8 cellular contexts compared by ENCODE assay signal in the genomic region with DNA sequence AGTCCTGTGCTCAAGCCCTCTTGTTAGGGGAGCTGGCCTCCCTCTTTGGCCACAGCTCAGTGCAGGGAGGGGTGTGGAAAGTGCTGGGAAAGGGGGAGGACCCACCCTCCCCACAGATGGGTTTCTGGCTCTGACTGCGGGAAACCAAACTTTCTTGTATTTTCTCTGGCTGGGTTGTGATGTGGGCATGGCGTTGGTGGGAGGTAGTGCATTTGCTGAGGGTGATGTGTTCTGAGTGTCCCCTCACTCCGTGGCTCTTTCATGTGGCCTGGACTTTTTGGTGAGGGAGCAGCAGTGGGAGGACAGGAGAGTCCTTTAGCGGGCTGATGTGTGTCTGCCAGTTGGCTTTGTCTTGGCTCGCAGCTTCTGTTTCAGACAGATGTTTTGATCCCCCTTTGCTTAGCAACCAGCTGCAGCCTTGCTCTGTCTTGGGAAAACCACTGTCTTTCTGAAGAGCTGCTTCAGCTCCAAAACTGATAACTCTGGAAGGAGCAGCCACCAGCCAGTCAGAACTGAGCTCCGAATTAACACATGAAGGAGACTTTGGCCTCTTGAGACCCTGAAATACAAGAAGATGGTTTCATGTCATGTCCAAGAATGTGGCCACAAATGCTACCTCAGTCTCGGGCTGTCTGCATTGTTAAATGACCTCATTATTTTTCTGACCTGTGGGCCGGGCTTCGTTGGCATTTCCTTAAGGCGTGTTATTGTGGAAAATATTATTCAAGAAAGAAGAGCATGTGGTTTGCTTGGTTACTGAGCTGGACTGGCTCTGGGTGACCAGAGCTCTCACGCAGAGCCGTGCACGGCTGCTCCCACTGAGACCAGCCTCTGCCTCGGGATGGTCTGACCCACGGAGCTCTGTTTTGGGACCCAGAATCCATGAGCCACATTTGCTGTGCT. TPM values are rescaled to one million over a fixed set of nuclear protein-coding genes. Genes with fewer than 3 reads are reported as not detected.
DNase-seq lines count a peak whose midpoint lies in the region; ATAC-seq and TF ChIP-seq lines count a peak whose summit lies in the region.

No MANE protein-coding gene starts in this region.

- peak overlapping the region; percentile 30 for H2BK15ac ChIP-seq in mesenchymal stem cell (ENCODE audit: low read depth, poor library complexity, severe bottlenecking)

- H2BK120ac ChIP-seq in mesenchymal stem cell (ENCODE audit: low read depth, low read length) = peak overlapping the region; percentile 3

- DNase-seq in AG10803 (ENCODE audit: low read depth) (peak; percentile 95), M059J (ENCODE audit: low read depth) (peak; percentile 99), mesenchymal stem cell (peak; percentile 94), thoracic aorta (ENCODE audit: low spot score) (no peak), UCSD-AML1 (lab: John Stamatoyannopoulos, UW; ENCODE audit: unreplicated experiment) (no peak), NCI-H526 treated with DMSO at 0.1 percent for 48 hours (lab: John Stamatoyannopoulos, UW) (no peak)
- no peak for DNase-seq in effector CD8-positive, alpha-beta T cell (lab: John Stamatoyannopoulos, UW)

- peak overlapping the region; percentile 19 for H3K4me2 ChIP-seq in mesenchymal stem cell (ENCODE audit: low read length, poor library complexity, severe bottlenecking)

- H3K79me1 ChIP-seq in mesenchymal stem cell (replicated peaks; ENCODE audit: low read length, poor library complexity, severe bottlenecking) = peaks cover 7% of the 10 kb centered on the region

- H3K27ac ChIP-seq in cingulate gyrus (ENCODE audit: low read depth, low read length) = peak overlapping the region; percentile 94
- H3K27ac ChIP-seq in mesenchymal stem cell (ENCODE audit: low read length, poor library complexity, severe bottlenecking) = peak overlapping the region; percentile 78
- peak overlapping the region; percentile 86 to 93 for H3K27ac ChIP-seq in thoracic aorta

- H3K14ac ChIP-seq in mesenchymal stem cell (ENCODE audit: low read length in 2 of 2) = no peak overlapping the region

- peak overlapping the region; percentile 45 for H4K8ac ChIP-seq in mesenchymal stem cell (ENCODE audit: low read length)

- ATAC-seq in thoracic aorta (ENCODE audit: insufficient number of reproducible peaks, low FRiP score, low read depth) = peak; percentile 79

- H3K36me3 ChIP-seq in mesenchymal stem cell (ENCODE audit: control insufficient read depth in 1 of 2, insufficient read depth in 2 of 2, low read depth in 1 of 2, low read length in 2 of 2) (peaks cover 22 to 43% of the 10 kb centered on the region in 2 experiments), thoracic aorta (no peaks in the 10 kb centered on the region)

- peak overlapping the region; percentile 9 to 22 for H3K4ac ChIP-seq in mesenchymal stem cell (ENCODE audit: low read depth in 1 of 2, low read length in 2 of 2)

- TF ChIP-seq CTCF in AG10803 (conservative IDR thresholded peaks at IDR 0.05; ENCODE audit: low read length) = no peak
- peak; percentile 12 for TF ChIP-seq CTCF in thoracic aorta (IDR thresholded peaks at IDR 0.05)

- no peak overlapping the region for H2AFZ ChIP-seq in mesenchymal stem cell (ENCODE audit: low read depth, low read length)

- H4K91ac ChIP-seq in mesenchymal stem cell (ENCODE audit: low read length) = peak overlapping the region; percentile 46

- no peaks in the 10 kb centered on the region for H3K27me3 ChIP-seq in mesenchymal stem cell (ENCODE audit: control insufficient read depth in 1 of 2, insufficient read depth in 1 of 2, low read length in 2 of 2)
- no peaks in the 10 kb centered on the region for H3K27me3 ChIP-seq in thoracic aorta (replicated peaks; ENCODE audit: insufficient read depth)

- H3K4me3 ChIP-seq in AG10803 (ENCODE audit: low read length) = peak overlapping the region; percentile 31
- peak overlapping the region in 1 of 2 experiments; percentile 28 for H3K4me3 ChIP-seq in mesenchymal stem cell (ENCODE audit: insufficient read depth in 1 of 2, low read depth in 1 of 2, low read length in 2 of 2)
- H3K4me3 ChIP-seq in thoracic aorta = peak overlapping the region; percentile 36

- no peak overlapping the region for H2BK5ac ChIP-seq in mesenchymal stem cell (ENCODE audit: low read depth, low read length, poor library complexity, severe bottlenecking)

- peak overlapping the region; percentile 16 to 75 for H2BK12ac ChIP-seq in mesenchymal stem cell (ENCODE audit: low read length in 2 of 2)

- H3K18ac ChIP-seq in mesenchymal stem cell (ENCODE audit: low read depth in 1 of 2, low read length in 2 of 2) = peak overlapping the region; percentile 38 to 54

- no peak overlapping the region for H3K23ac ChIP-seq in mesenchymal stem cell (ENCODE audit: low read length in 2 of 2)

- H2AK5ac ChIP-seq in mesenchymal stem cell (ENCODE audit: low read length, severe bottlenecking) = peak overlapping the region; percentile 63

- H3K9ac ChIP-seq in mesenchymal stem cell (ENCODE audit: low read length) = peak overlapping the region; percentile 84

- H3K9me3 ChIP-seq in mesenchymal stem cell (ENCODE audit: control insufficient read depth, low read length) (no peaks in the 10 kb centered on the region), thoracic aorta (no peaks in the 10 kb centered on the region)

- WGBS in mesenchymal stem cell = 70% methylated on average over 15 of the region's 15 CpGs

- peaks cover 36% of the 10 kb centered on the region for H3K4me1 ChIP-seq in mesenchymal stem cell (ENCODE audit: control insufficient read depth, insufficient read depth, low read depth, low read length)
- peaks cover 28 to 79% of the 10 kb centered on the region in 2 donors for H3K4me1 ChIP-seq in thoracic aorta (ENCODE audit: control insufficient read depth in 1 of 2, low read depth in 2 of 2)

RNA-seq across cellular contexts. Expression of a gene that starts 21.5 kb away (rescaled TPM):
- 40.3 and 50.4 TPM in 2 replicates for total RNA-seq in M059J (2014; rRNA removed; shearing (Covaris generic))
- polyA plus RNA-seq in mesenchymal stem cell (2013, experiment 1 of 2) = 14.0 TPM
- polyA plus RNA-seq in mesenchymal stem cell (2013, experiment 2 of 2) = 12.9 TPM
- 10 to 100 TPM; 30.6 to 48.5 TPM for total RNA-seq in thoracic aorta

Comparison
In these comparisons a context has a peak if more than half of its experiments do, and no peak if none do; other contexts are left out.
1. DNase-seq: peak in AG10803 (single experiment), M059J (single experiment) and mesenchymal stem cell (single experiment); none in thoracic aorta (single experiment), UCSD-AML1 (single experiment), effector CD8-positive, alpha-beta T cell (single experiment) and NCI-H526 treated with DMSO at 0.1 percent for 48 hours (single experiment).
2. Peak in every context shown above with its lines, with median percentiles within 50 percentile points of each other: H3K27ac ChIP-seq.